ENCODE assay signal across 8 cellular contexts in the genomic region with DNA sequence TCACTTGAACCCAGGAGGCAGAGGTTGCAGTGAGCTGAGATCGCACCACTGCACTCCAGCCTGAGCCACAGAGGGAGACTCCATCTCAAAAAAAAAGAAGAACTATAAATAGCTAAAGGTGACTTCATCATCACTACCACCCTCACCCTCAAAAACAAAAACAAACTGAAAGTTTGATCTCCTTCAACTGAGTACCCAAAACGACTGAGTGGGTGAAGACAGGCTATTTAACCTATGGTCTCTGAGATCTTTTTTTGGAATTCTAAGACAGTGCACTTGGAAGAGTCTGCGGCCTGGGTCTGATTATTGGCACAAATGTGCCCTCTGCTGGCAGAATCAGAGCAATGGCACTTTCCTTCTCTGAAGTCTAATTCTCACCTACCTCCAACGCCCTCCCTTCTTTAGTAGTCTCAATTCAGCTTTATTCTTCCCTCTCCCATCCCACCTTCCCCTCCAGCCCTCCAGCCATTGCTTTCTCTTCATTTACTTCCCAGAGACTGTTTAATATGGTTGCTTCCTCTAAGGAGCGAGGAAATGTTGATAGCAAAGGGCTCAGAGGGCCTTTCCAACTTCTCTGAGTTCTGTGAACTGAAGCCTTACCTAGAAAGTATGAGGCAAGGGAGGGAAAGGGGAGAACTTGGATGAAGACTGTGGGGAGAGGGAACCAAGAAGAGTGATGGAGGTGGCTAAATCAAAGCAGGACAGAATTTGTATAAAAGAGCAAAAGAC. TPM values are rescaled to one million over a fixed set of nuclear protein-coding genes. Genes with fewer than 3 reads are reported as not detected.
DNase-seq lines count a peak whose midpoint lies in the region; ATAC-seq and TF ChIP-seq lines count a peak whose summit lies in the region.

No MANE protein-coding gene starts in this region.

- peaks cover 0 to 14% (median 11%) of the 10 kb centered on the region in 5 donors for H3K27me3 Mint-ChIP-seq in naive thymus-derived CD4-positive, alpha-beta T cell
- H3K27me3 Mint-ChIP-seq in type B pancreatic cell, result peaks cover 10% of the 10 kb centered on the region

- DNase-seq in DMS53 (lab: John Stamatoyannopoulos, UW), result peak; percentile 79
- DNase-seq in NOMO-1 treated with DMSO at 0.1 percent for 48 hours (lab: John Stamatoyannopoulos, UW; ENCODE audit: unreplicated experiment), result peak; percentile 66
- DNase-seq in activated T-cell treated with anti-CD3 and anti-CD28 coated beads for 24 hours (ENCODE audit: low read depth), result peak; percentile 33
- DNase-seq in epithelial cell of proximal tubule (ENCODE audit: low read depth), result no peak
- DNase-seq in naive thymus-derived CD4-positive, alpha-beta T cell, result peak in 8 of 9 donors; percentile 33 to 70 (median 60)
- no peak for DNase-seq in type B pancreatic cell (ENCODE audit: extremely low spot score, unreplicated experiment)

- H3K4me3 Mint-ChIP-seq in naive thymus-derived CD4-positive, alpha-beta T cell, result peak overlapping the region in 2 of 10 donors; percentile 34 to 35
- peak overlapping the region; percentile 15 for H3K4me3 Mint-ChIP-seq in type B pancreatic cell

- ATAC-seq in HG03354 (IDR thresholded peaks at IDR 0.05; ENCODE audit: poor library complexity, severe bottlenecking, unreplicated experiment), result peak; percentile 67
- peak; percentile 82 for ATAC-seq in naive thymus-derived CD4-positive, alpha-beta T cell
- no peak for ATAC-seq in GM19397 (IDR thresholded peaks at IDR 0.05; ENCODE audit: unreplicated experiment)

- peak overlapping the region in 5 of 9 donors; percentile 12 to 62 (median 50) for H3K27ac Mint-ChIP-seq in naive thymus-derived CD4-positive, alpha-beta T cell
- peak overlapping the region; percentile 56 for H3K27ac Mint-ChIP-seq in type B pancreatic cell

- H3K9me3 Mint-ChIP-seq in naive thymus-derived CD4-positive, alpha-beta T cell, result peaks cover 0 to 5% (median 0%) of the 10 kb centered on the region in 11 donors
- no peaks in the 10 kb centered on the region for H3K9me3 Mint-ChIP-seq in type B pancreatic cell

- no peaks in the 10 kb centered on the region for H3K36me3 ChIP-seq in naive thymus-derived CD4-positive, alpha-beta T cell (ENCODE audit: control insufficient read depth in 2 of 3, insufficient read depth in 3 of 3, low read length in 3 of 3)

- POLR2A ChIA-PET in naive thymus-derived CD4-positive, alpha-beta T cell (lab: Charles Lee), result interaction anchor here (0.7 to 1.3 kb wide), 2 partner anchors 18 to 148 kb away, joined by 3 to 4 read pairs; partner anchors contain the start of gene PPP3CB

- H3K4me3 ChIP-seq in epithelial cell of proximal tubule (ENCODE audit: low read depth, low read length), result no peak overlapping the region
- no peak overlapping the region for H3K4me3 ChIP-seq in naive thymus-derived CD4-positive, alpha-beta T cell (ENCODE audit: low read length)

- CTCF ChIA-PET in naive thymus-derived CD4-positive, alpha-beta T cell (lab: Charles Lee), result interaction anchor here (0.6 to 4.4 kb wide), 14 partner anchors 9 to 1478 kb away, joined by 3 to 89 read pairs (median 4); no protein-coding TSS in a partner anchor

- peaks cover 0 to 17% (median 6%) of the 10 kb centered on the region in 7 donors for H3K4me1 Mint-ChIP-seq in naive thymus-derived CD4-positive, alpha-beta T cell
- peaks cover 18% of the 10 kb centered on the region for H3K4me1 Mint-ChIP-seq in type B pancreatic cell (ENCODE audit: unreplicated experiment)

- no peaks in the 10 kb centered on the region for H3K9me3 ChIP-seq in naive thymus-derived CD4-positive, alpha-beta T cell (ENCODE audit: control insufficient read depth in 2 of 3, low read length in 3 of 3)

- no peak overlapping the region for H3K27ac ChIP-seq in naive thymus-derived CD4-positive, alpha-beta T cell (ENCODE audit: low read depth, low read length)

- TF ChIP-seq CTCF in epithelial cell of proximal tubule (conservative IDR thresholded peaks at IDR 0.05; ENCODE audit: low read depth, low read length) (peak; percentile 91), type B pancreatic cell (conservative IDR thresholded peaks at IDR 0.05) (peak; percentile 97)

- intact Hi-C loops in naive thymus-derived CD4-positive, alpha-beta T cell (cut with micrococcal nuclease), result loop anchor here (1.0 to 5.0 kb wide), 5 partner anchors 18 to 380 kb away; partner anchors contain the start of gene USP54 (in 1 of the 2)

- H3K4me1 ChIP-seq in naive thymus-derived CD4-positive, alpha-beta T cell (ENCODE audit: control insufficient read depth in 2 of 2, insufficient read depth in 2 of 2, low read length in 2 of 2), result no peaks in the 10 kb centered on the region

- H3K27me3 ChIP-seq in naive thymus-derived CD4-positive, alpha-beta T cell (ENCODE audit: control insufficient read depth in 2 of 2, insufficient read depth in 2 of 2, low read length in 2 of 2), result no peaks in the 10 kb centered on the region

- H3K36me3 Mint-ChIP-seq in naive thymus-derived CD4-positive, alpha-beta T cell, result no peaks in the 10 kb centered on the region
- no peaks in the 10 kb centered on the region for H3K36me3 Mint-ChIP-seq in type B pancreatic cell

RNA-seq across cellular contexts. Expression of gene MYOZ1, which starts 2.9 kb away (rescaled TPM):
- total RNA-seq in epithelial cell of proximal tubule (1.1 TPM in 1 of 2 replicates, not detected in the other), type B pancreatic cell (ENCODE audit: low replicate concordance) (0.36 and 0.82 TPM in 2 replicates)
- not detected for total RNA-seq in naive thymus-derived CD4-positive, alpha-beta T cell
- polyA plus RNA-seq in naive thymus-derived CD4-positive, alpha-beta T cell, result not detected

RNA-seq across cellular contexts. Expression of gene SYNPO2L, which starts 11.7 kb away (rescaled TPM):
- total RNA-seq in epithelial cell of proximal tubule (not detected in 2 replicates), type B pancreatic cell (ENCODE audit: low replicate concordance) (0.27 TPM in 1 of 2 replicates, not detected in the other)
- total RNA-seq in naive thymus-derived CD4-positive, alpha-beta T cell, result under 1 TPM in 2 of 5 experiments, not detected in 3; 0.08 to 0.12 TPM
- not detected for polyA plus RNA-seq in naive thymus-derived CD4-positive, alpha-beta T cell

RNA-seq across cellular contexts. Expression of gene USP54, which starts 53.0 kb away (rescaled TPM):
- 13.7 and 17.2 TPM in 2 replicates for total RNA-seq in epithelial cell of proximal tubule
- 1 to 10 TPM; 3.0 to 6.7 (median 4.3) TPM for total RNA-seq in naive thymus-derived CD4-positive, alpha-beta T cell
- polyA plus RNA-seq in naive thymus-derived CD4-positive, alpha-beta T cell, result 1 to 10 TPM in 1 of 2 donors, under 1 TPM in 1; 0.41 to 1.9 TPM
- 45.5 and 54.5 TPM in 2 replicates for total RNA-seq in type B pancreatic cell (ENCODE audit: low replicate concordance)

RNA-seq across cellular contexts. Expression of gene AGAP5, which starts 53.7 kb away (rescaled TPM):
- total RNA-seq in epithelial cell of proximal tubule (1.0 and 1.9 TPM in 2 replicates), type B pancreatic cell (ENCODE audit: low replicate concordance) (4.7 and 10.3 TPM in 2 replicates)
- 10 to 100 TPM in 3 of 5 experiments, 1 to 10 TPM in 2; 7.8 to 16.6 (median 10.5) TPM for total RNA-seq in naive thymus-derived CD4-positive, alpha-beta T cell
- not detected for polyA plus RNA-seq in naive thymus-derived CD4-positive, alpha-beta T cell

Comparison
In these comparisons a context has a peak if more than half of its experiments do, and no peak if none do; other contexts are left out.
1. DNase-seq: peak in DMS53 (single experiment), NOMO-1 treated with DMSO at 0.1 percent for 48 hours (single experiment), activated T-cell treated with anti-CD3 and anti-CD28 coated beads for 24 hours (single experiment) and naive thymus-derived CD4-positive, alpha-beta T cell (8 of 9); none in epithelial cell of proximal tubule (single experiment) and type B pancreatic cell (single experiment).